ENCODE assay signal across 18 cellular contexts in genomic region chr5:5192681-5193080, GRCh38. TPM values are rescaled to one million over a fixed set of nuclear protein-coding genes. Genes with fewer than 3 reads are reported as not detected.
DNase-seq lines count a peak whose midpoint lies in the region; TF ChIP-seq lines count a peak whose summit lies in the region.
"Had no signal": no experiment of that assay in that cellular context is flagged by ENCODE, and none has a peak within 500 bp of the region (broad histone marks: within the 10 kb centered on the region; RNA-seq: fewer than 3 reads in every experiment).

No MANE protein-coding gene starts in this region.

- no peak overlapping the region for H3K4me3 ChIP-seq in endodermal cell (ENCODE audit: low read length)
- H3K4me3 ChIP-seq: PC-9 had no signal

- H3K27me3 ChIP-seq in endodermal cell (ENCODE audit: control insufficient read depth, insufficient read depth, low read length, poor library complexity, severe bottlenecking), result no peaks in the 10 kb centered on the region

- no peaks in the 10 kb centered on the region for H3K4me1 ChIP-seq in endodermal cell (ENCODE audit: control insufficient read depth, insufficient read depth, low read length)

- no peaks in the 10 kb centered on the region for H3K4me1 Mint-ChIP-seq in endodermal cell
- H3K4me1 Mint-ChIP-seq: CD14-positive monocyte had no signal

- TF ChIP-seq CTCF in endodermal cell (conservative IDR thresholded peaks at IDR 0.05), result no peak

- DNase-seq in NCI-H2029 (lab: John Stamatoyannopoulos, UW) (peak; percentile 18), NCI-H2029 treated with DMSO at 0.1 percent for 48 hours (lab: John Stamatoyannopoulos, UW) (no peak), M059J (ENCODE audit: low read depth) (peak; percentile 42), endodermal cell (no peak), renal cortical epithelial cell (ENCODE audit: low read depth) (peak; percentile 61), NCI-H69 (lab: John Stamatoyannopoulos, UW) (no peak), NCI-H1092 treated with DMSO at 0.1 percent for 48 hours (lab: John Stamatoyannopoulos, UW) (no peak)
- DNase-seq in activated CD4-positive, CD25-positive, alpha-beta regulatory T cell (lab: John Stamatoyannopoulos, UW), result no peak
- DNase-seq: 8988T, DMS 273 treated with DMSO at 0.1 percent for 48 hours, H7, NCI-H1105 treated with DMSO at 0.1 percent for 48 hours, NCI-H1694 treated with DMSO at 0.1 percent for 48 hours, NCI-H446 treated with DMSO at 0.1 percent for 48 hours, NCI-H748 treated with DMSO at 0.1 percent for 48 hours, PC-9 had no signal

- H3K9me3 Mint-ChIP-seq in endodermal cell, result no peaks in the 10 kb centered on the region

- no peak overlapping the region for H3K4me3 Mint-ChIP-seq in endodermal cell
- H3K4me3 Mint-ChIP-seq: CD14-positive monocyte had no signal

- WGBS in endodermal cell (ENCODE audit: insufficient coverage in 1 of 2, insufficient read length in 1 of 2), 2 experiments, result 83 to 97% methylated on average over 1 to 2 of the region's 2 CpGs

- no peaks in the 10 kb centered on the region for H3K27me3 Mint-ChIP-seq in endodermal cell (ENCODE audit: insufficient read depth)

- H3K9me3 ChIP-seq in endodermal cell (ENCODE audit: control insufficient read depth, low read length), result no peaks in the 10 kb centered on the region

- no peak overlapping the region for H3K9ac ChIP-seq in endodermal cell (ENCODE audit: extremely low read depth, low read length, poor library complexity, severe bottlenecking)

- no peak overlapping the region for H3K27ac ChIP-seq in endodermal cell (ENCODE audit: low read depth, low read length)
- H3K27ac ChIP-seq: PC-9 had no signal

- H3K27ac Mint-ChIP-seq in endodermal cell, result peak overlapping the region; percentile 67
- H3K27ac Mint-ChIP-seq: CD14-positive monocyte had no signal

- peaks cover 2% of the 10 kb centered on the region for H3K36me3 Mint-ChIP-seq in endodermal cell (ENCODE audit: low read depth)
- H3K36me3 Mint-ChIP-seq: CD14-positive monocyte had no signal

- no peaks in the 10 kb centered on the region for H3K36me3 ChIP-seq in endodermal cell (ENCODE audit: control insufficient read depth, insufficient read depth, low read length)

RNA-seq across cellular contexts. Expression of gene ADAMTS16, which starts 52.6 kb away (rescaled TPM):
- 1.4 and 2.4 TPM in 2 replicates for total RNA-seq in M059J (2014; rRNA removed; shearing (Covaris generic))
- total RNA-seq in endodermal cell, result 1 to 10 TPM in 1 of 2 donors, under 1 TPM in 1; 0.77 to 7.4 TPM
- 3.3 TPM for polyA plus RNA-seq in endodermal cell (2013, experiment 1 of 2)
- polyA plus RNA-seq in endodermal cell (2013, experiment 2 of 2), result 5.1 TPM
- 0.52 and 1.3 TPM in 2 replicates for total RNA-seq in renal cortical epithelial cell
- total RNA-seq: Right ventricle myocardium inferior had no signal
- polyA plus RNA-seq: CD14-positive monocyte had no signal

Comparison
In these comparisons a context has a peak if more than half of its experiments do, and no peak if none do; other contexts are left out.
1. DNase-seq: peak in NCI-H2029 (single experiment), M059J (single experiment) and renal cortical epithelial cell (single experiment); none in NCI-H2029 treated with DMSO at 0.1 percent for 48 hours (single experiment), endodermal cell (single experiment), NCI-H69 (single experiment), NCI-H1092 treated with DMSO at 0.1 percent for 48 hours (single experiment) and activated CD4-positive, CD25-positive, alpha-beta regulatory T cell (0 of 4).